9 cellular contexts compared by ENCODE assay signal in the genomic region with DNA sequence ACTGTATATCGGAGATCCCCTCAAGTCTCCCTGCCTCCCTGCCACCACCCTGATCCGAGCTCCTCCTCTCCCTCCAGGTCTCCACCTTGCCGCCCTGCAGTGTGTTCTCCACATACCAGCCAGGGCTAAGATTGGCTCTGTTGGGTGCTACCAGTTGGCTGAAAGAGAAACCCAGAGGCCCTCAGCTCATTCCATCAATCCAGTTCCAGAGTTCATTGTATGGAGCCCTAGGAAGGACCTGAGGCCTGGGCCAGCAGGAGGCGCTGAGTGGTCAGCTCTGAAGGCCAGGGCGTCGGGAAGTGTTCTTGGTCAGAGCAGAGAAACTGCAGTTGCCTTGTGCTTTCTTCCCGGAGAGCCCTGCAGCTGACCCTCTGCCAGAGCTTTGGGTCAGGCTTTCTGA. TPM values are rescaled to one million over a fixed set of nuclear protein-coding genes. Genes with fewer than 3 reads are reported as not detected.
DNase-seq lines count a peak whose midpoint lies in the region; ATAC-seq and TF ChIP-seq lines count a peak whose summit lies in the region.
"Had no signal": no experiment of that assay in that cellular context is flagged by ENCODE, and none has a peak within 500 bp of the region (broad histone marks: within the 10 kb centered on the region; RNA-seq: fewer than 3 reads in every experiment).

No MANE protein-coding gene starts in this region.

- TF ChIP-seq CTCF in BE2C (IDR thresholded peaks at IDR 0.05; ENCODE audit: low read depth, low read length) (peak; percentile 58), WTC11 (IDR thresholded peaks at IDR 0.05) (no peak; the same call in 1 of the 2 replicates), transverse colon (IDR thresholded peaks at IDR 0.05) (no peak)

- intact Hi-C loops in transverse colon (cut with DNase I; ENCODE audit: low total_unique reads) = no loop called here

- H3K4me1 Mint-ChIP-seq in WTC11 = peaks cover 8% of the 10 kb centered on the region

- TF ChIP-seq POLR2A in transverse colon (IDR thresholded peaks at IDR 0.05) = no peak

- CTCF ChIA-PET in WTC11 (lab: Charles Lee) = interaction anchor here (0.6 to 4.2 kb wide), 38 partner anchors 9 to 1428 kb away, joined by 3 to 31 read pairs (median 4); a partner anchor contains a TSS

- H3K36me3 ChIP-seq in BE2C (no peaks in the 10 kb centered on the region), transverse colon (no peaks in the 10 kb centered on the region)
- no peaks in the 10 kb centered on the region for H3K36me3 ChIP-seq in effector memory CD4-positive, alpha-beta T cell (ENCODE audit: control insufficient read depth, insufficient read depth, low read length)

- TF ChIP-seq EP300 in transverse colon (IDR thresholded peaks at IDR 0.05; ENCODE audit: low read depth) = no peak

- H3K27ac Mint-ChIP-seq in WTC11 = no peak overlapping the region

- H3K9me3 ChIP-seq in BE2C = no peaks in the 10 kb centered on the region
- no peaks in the 10 kb centered on the region for H3K9me3 ChIP-seq in effector memory CD4-positive, alpha-beta T cell (ENCODE audit: control insufficient read depth, low read length)
- no peaks in the 10 kb centered on the region for H3K9me3 ChIP-seq in transverse colon
- H3K9me3 ChIP-seq: heart right ventricle had no signal

- WGBS in transverse colon (ENCODE audit: low coverage in 1 of 2), 2 donors = 60% methylated on average over 7 of the region's 7 CpGs; no CpG with 5 or more reads in 1 of the 2 donors

- in situ Hi-C loops in transverse colon (cut with MboI; ENCODE audit: low pct_ligation_motif_present in 1 of 4, low pct_unique_long_range_greater_than_20kb in 1 of 4, low sequenced_read_pairs in 3 of 4) = no loop called here

- H3K27ac ChIP-seq in effector memory CD4-positive, alpha-beta T cell (ENCODE audit: insufficient read depth, low read length, poor library complexity, severe bottlenecking) = no peak overlapping the region
- H3K27ac ChIP-seq in transverse colon = no peak overlapping the region
- H3K27ac ChIP-seq: heart right ventricle had no signal

- no peaks in the 10 kb centered on the region for H3K4me1 ChIP-seq in BE2C
- peaks cover 9% of the 10 kb centered on the region for H3K4me1 ChIP-seq in effector memory CD4-positive, alpha-beta T cell (ENCODE audit: control insufficient read depth, insufficient read depth, low read length, poor library complexity, severe bottlenecking)
- peaks cover 6 to 15% (median 10%) of the 10 kb centered on the region in 4 donors for H3K4me1 ChIP-seq in transverse colon

- H3K36me3 Mint-ChIP-seq in WTC11 = no peaks in the 10 kb centered on the region

- H3K4me3 ChIP-seq in BE2C (ENCODE audit: low read depth, low read length) (no peak overlapping the region), transverse colon (no peak overlapping the region)
- no peak overlapping the region for H3K4me3 ChIP-seq in effector memory CD4-positive, alpha-beta T cell (ENCODE audit: insufficient read depth, low read depth, low read length, poor library complexity, severe bottlenecking)
- H3K4me3 ChIP-seq: heart right ventricle had no signal

- POLR2A ChIA-PET in WTC11 (lab: Charles Lee) = no interaction called here

- peak overlapping the region; percentile 42; the same call in 1 of the 2 replicates for H3K4me3 Mint-ChIP-seq in WTC11

- no peaks in the 10 kb centered on the region for H3K9me3 Mint-ChIP-seq in WTC11

- peaks cover 49% of the 10 kb centered on the region for H3K27me3 Mint-ChIP-seq in WTC11 (ENCODE audit: low read depth)

- no peaks in the 10 kb centered on the region for H3K27me3 ChIP-seq in BE2C
- H3K27me3 ChIP-seq in effector memory CD4-positive, alpha-beta T cell (replicated peaks; ENCODE audit: control insufficient read depth, insufficient read depth, low read length, poor library complexity, severe bottlenecking) = no peaks in the 10 kb centered on the region
- no peaks in the 10 kb centered on the region for H3K27me3 ChIP-seq in transverse colon
- H3K27me3 ChIP-seq: heart right ventricle had no signal

- ATAC-seq in WTC11 (peak; percentile 93), GM19328 (IDR thresholded peaks at IDR 0.05; ENCODE audit: unreplicated experiment) (no peak)
- ATAC-seq: heart right ventricle had no signal

- DNase-seq in BE2C = no peak
- DNase-seq in HCEC 1CT = peak; percentile 19
- peak; percentile 78 for DNase-seq in WTC11 (ENCODE audit: low spot score)
- DNase-seq in iPS-NIHi7 (ENCODE audit: extremely low spot score) = peak; percentile 75
- DNase-seq in effector memory CD4-positive, alpha-beta T cell = no peak
- DNase-seq in NCI-H446 (lab: John Stamatoyannopoulos, UW) = no peak
- no peak for DNase-seq in transverse colon
- DNase-seq: heart right ventricle had no signal

TF ChIP-seq in WTC11, 78 proteins besides CTCF, POLR2A, EP300 and RAD21:
- TF ChIP-seq, protein P1, sequence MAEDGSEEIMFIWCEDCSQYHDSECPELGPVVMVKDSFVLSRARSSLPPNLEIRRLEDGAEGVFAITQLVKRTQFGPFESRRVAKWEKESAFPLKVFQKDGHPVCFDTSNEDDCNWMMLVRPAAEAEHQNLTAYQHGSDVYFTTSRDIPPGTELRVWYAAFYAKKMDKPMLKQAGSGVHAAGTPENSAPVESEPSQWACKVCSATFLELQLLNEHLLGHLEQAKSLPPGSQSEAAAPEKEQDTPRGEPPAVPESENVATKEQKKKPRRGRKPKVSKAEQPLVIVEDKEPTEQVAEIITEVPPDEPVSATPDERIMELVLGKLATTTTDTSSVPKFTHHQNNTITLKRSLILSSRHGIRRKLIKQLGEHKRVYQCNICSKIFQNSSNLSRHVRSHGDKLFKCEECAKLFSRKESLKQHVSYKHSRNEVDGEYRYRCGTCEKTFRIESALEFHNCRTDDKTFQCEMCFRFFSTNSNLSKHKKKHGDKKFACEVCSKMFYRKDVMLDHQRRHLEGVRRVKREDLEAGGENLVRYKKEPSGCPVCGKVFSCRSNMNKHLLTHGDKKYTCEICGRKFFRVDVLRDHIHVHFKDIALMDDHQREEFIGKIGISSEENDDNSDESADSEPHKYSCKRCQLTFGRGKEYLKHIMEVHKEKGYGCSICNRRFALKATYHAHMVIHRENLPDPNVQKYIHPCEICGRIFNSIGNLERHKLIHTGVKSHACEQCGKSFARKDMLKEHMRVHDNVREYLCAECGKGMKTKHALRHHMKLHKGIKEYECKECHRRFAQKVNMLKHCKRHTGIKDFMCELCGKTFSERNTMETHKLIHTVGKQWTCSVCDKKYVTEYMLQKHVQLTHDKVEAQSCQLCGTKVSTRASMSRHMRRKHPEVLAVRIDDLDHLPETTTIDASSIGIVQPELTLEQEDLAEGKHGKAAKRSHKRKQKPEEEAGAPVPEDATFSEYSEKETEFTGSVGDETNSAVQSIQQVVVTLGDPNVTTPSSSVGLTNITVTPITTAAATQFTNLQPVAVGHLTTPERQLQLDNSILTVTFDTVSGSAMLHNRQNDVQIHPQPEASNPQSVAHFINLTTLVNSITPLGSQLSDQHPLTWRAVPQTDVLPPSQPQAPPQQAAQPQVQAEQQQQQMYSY (CRISPR knock-in tag; IDR thresholded peaks at IDR 0.05) = peak; percentile 87
- TF ChIP-seq ETV6 (CRISPR knock-in tag; IDR thresholded peaks at IDR 0.05) = no peak

RNA-seq across cellular contexts. Expression of a gene that starts 2.2 kb away (rescaled TPM):
- polyA plus RNA-seq in BE2C (2012; ENCODE audit: insufficient read depth, insufficient read length, low read depth) = 50.9 TPM
- 52.5 to 68.6 TPM (median 52.7 TPM) in 3 replicates for total RNA-seq in WTC11 (2021)
- total RNA-seq in transverse colon = 10 to 100 TPM; 44.9 to 94.6 (median 65.4) TPM

RNA-seq across cellular contexts. Expression of a gene that starts 32.1 kb away (rescaled TPM):
- 41.0 TPM for polyA plus RNA-seq in BE2C (2012; ENCODE audit: insufficient read depth, insufficient read length, low read depth)
- 23.9 to 30.6 TPM (median 28.6 TPM) in 3 replicates for total RNA-seq in WTC11 (2021)
- total RNA-seq in transverse colon = 10 to 100 TPM; 11.2 to 18.7 (median 14.9) TPM

Comparison
In these comparisons a context has a peak if more than half of its experiments do, and no peak if none do; other contexts are left out.
1. DNase-seq: peak in HCEC 1CT (single experiment), WTC11 (single experiment) and iPS-NIHi7 (single experiment); none in BE2C (single experiment), effector memory CD4-positive, alpha-beta T cell (0 of 3), NCI-H446 (0 of 2) and transverse colon (single experiment).